ENCODE assay signal across 8 cellular contexts in the genomic region with DNA sequence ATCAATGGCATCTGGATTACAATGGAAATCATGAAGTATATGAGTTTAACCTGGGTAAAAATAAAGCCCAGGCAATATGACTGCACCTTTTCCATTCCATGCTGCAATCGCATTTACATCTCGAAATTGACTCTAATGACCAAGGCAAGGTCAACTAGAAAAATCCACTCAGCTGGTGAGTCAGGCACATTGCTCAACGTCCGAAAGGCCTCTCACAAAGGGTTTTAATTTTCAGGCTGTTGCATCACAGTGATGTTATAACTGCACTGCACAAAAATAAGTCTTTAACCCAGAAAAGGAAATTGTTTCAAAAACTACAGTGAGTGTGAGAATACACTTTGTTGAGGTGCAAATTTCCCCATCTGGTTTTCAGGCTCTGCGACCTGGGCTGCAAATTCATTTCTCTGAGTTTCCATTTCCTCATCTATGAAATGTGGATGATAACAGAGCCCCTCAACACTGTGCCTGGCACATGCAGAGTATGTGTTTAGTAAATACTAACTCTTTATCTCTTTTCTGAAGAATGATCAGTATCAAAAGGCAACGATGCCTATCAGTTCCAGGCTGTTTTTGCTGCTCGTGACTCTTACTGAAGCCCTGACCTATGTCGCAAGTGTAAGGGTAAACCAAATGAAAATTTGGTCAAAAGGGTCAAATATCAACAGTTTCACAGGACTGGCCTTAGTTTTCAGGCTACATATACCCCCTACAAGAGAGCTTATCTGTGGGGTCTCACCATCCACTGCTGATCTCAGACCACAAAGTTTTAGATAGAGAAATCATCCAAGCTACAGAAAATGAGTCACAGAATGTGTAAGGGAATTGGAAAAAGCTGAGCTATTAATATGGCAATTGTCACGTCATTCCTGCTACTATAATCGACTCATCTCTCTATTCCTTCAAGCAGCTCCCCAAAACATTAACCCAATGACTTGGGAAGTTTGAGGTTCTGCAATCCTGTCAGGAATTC. TPM values are rescaled to one million over a fixed set of nuclear protein-coding genes. Genes with fewer than 3 reads are reported as not detected.
DNase-seq lines count a peak whose midpoint lies in the region; ATAC-seq and TF ChIP-seq lines count a peak whose summit lies in the region.

No MANE protein-coding gene starts in this region.

- H3K36me3 Mint-ChIP-seq in WTC11: no peaks in the 10 kb centered on the region

- H3K27me3 Mint-ChIP-seq in WTC11 (ENCODE audit: low read depth): peaks cover 35% of the 10 kb centered on the region

- peaks cover 34% of the 10 kb centered on the region for H3K4me1 Mint-ChIP-seq in WTC11

- CTCF ChIA-PET in WTC11 (lab: Charles Lee): interaction anchor here (0.6 kb wide), 1 partner anchor 47 kb away, joined by 3 read pairs; no protein-coding TSS in a partner anchor

- no peak for ATAC-seq in WTC11
- ATAC-seq in Right ventricle myocardium superior (ENCODE audit: poor library complexity): peak; percentile 19
- no peak for ATAC-seq in HG02678 (IDR thresholded peaks at IDR 0.05; ENCODE audit: unreplicated experiment)
- no peak for ATAC-seq in GM21390 (IDR thresholded peaks at IDR 0.05; ENCODE audit: unreplicated experiment)

- H3K27ac Mint-ChIP-seq in WTC11: no peak overlapping the region

- H3K4me3 Mint-ChIP-seq in WTC11: no peak overlapping the region

- DNase-seq in stimulated activated CD4-positive, alpha-beta T cell treated with anti-CD3 and anti-CD28 coated beads, Interleukin-15, amount 100 ng/mL, for 24 hours: peak; percentile 58
- no peak for DNase-seq in stimulated activated CD4-positive, alpha-beta T cell treated with anti-CD3 and anti-CD28 coated beads, Interleukin-4, amount 100 ng/mL, for 4 hours
- DNase-seq in WTC11 (ENCODE audit: low spot score) (no peak), Right ventricle myocardium superior (no peak), cerebellar cortex (ENCODE audit: low spot score) (no peak)
- DNase-seq in stimulated activated CD8-positive, alpha-beta memory T cell treated with anti-CD3 and anti-CD28 coated beads, Interleukin-4, amount 100 ng/mL, for 48 hours: peak; percentile 72

- no peaks in the 10 kb centered on the region for H3K9me3 Mint-ChIP-seq in WTC11

- intact Hi-C loops in Right ventricle myocardium superior (cut with DNase I): loop anchor here (5.0 kb wide), 1 partner anchor 382 kb away; no protein-coding TSS in a partner anchor

- no peak for TF ChIP-seq CTCF in WTC11 (IDR thresholded peaks at IDR 0.05)

- POLR2A ChIA-PET in WTC11 (lab: Charles Lee): no interaction called here

TF ChIP-seq in WTC11, 78 proteins besides CTCF, POLR2A, EP300 and RAD21:
- no peak for TF ChIP-seq ATF3 (CRISPR knock-in tag; conservative IDR thresholded peaks at IDR 0.05)
- no peak for TF ChIP-seq JAZF1 (CRISPR knock-in tag; IDR thresholded peaks at IDR 0.05)
- TF ChIP-seq ZNF263 (CRISPR knock-in tag; IDR thresholded peaks at IDR 0.05; ENCODE audit: low read depth): no peak
- peak; percentile 98 for TF ChIP-seq GABPB1 (CRISPR knock-in tag; IDR thresholded peaks at IDR 0.05)

RNA-seq across cellular contexts. Expression of gene NFIL3, which starts 4.1 kb away (rescaled TPM):
- total RNA-seq in WTC11 (2021): 11.8 to 13.5 TPM (median 13.0 TPM) in 3 replicates
- total RNA-seq in Right ventricle myocardium superior: 19.9 TPM

RNA-seq across cellular contexts. Expression of gene AUH, which starts 57.8 kb away (rescaled TPM):
- total RNA-seq in WTC11 (2021) (30.4 to 32.3 TPM (median 32.0 TPM) in 3 replicates), Right ventricle myocardium superior (38.5 TPM)

Comparison
In these comparisons a context has a peak if more than half of its experiments do, and no peak if none do; other contexts are left out.
1. DNase-seq: peak in stimulated activated CD4-positive, alpha-beta T cell treated with anti-CD3 and anti-CD28 coated beads, Interleukin-15, amount 100 ng/mL, for 24 hours (single experiment) and stimulated activated CD8-positive, alpha-beta memory T cell treated with anti-CD3 and anti-CD28 coated beads, Interleukin-4, amount 100 ng/mL, for 48 hours (single experiment); none in stimulated activated CD4-positive, alpha-beta T cell treated with anti-CD3 and anti-CD28 coated beads, Interleukin-4, amount 100 ng/mL, for 4 hours (0 of 2), WTC11 (single experiment), Right ventricle myocardium superior (single experiment) and cerebellar cortex (single experiment).